ENCODE assay signal across 11 cellular contexts in genomic region chr12:133058203-133059125, GRCh38. TPM values are rescaled to one million over a fixed set of nuclear protein-coding genes. Genes with fewer than 3 reads are reported as not detected.
DNase-seq lines count a peak whose midpoint lies in the region; ATAC-seq and TF ChIP-seq lines count a peak whose summit lies in the region.
"Had no signal": no experiment of that assay in that cellular context is flagged by ENCODE, and none has a peak within 500 bp of the region (broad histone marks: within the 10 kb centered on the region; RNA-seq: fewer than 3 reads in every experiment).

No MANE protein-coding gene starts in this region.

- peaks cover 6% of the 10 kb centered on the region for H3K27me3 Mint-ChIP-seq in endothelial cell (ENCODE audit: unreplicated experiment)
- no peaks in the 10 kb centered on the region for H3K27me3 Mint-ChIP-seq in progenitor cell of endocrine pancreas
- no peaks in the 10 kb centered on the region for H3K27me3 Mint-ChIP-seq in T-helper 2 cell treated with Interferon-gamma antibody and Interleukin-4, amounts not matched to agents 5 μg/mL and 100 μg/mL, for 36 hours (ENCODE audit: low read depth)

- H3K4me3 ChIP-seq in NB4 (ENCODE audit: low read depth, low read length): no peak overlapping the region

- TF ChIP-seq POLR2A in NB4 (IDR thresholded peaks at IDR 0.05; ENCODE audit: extremely low read depth, insufficient read length): no peak

- H3K36me3 Mint-ChIP-seq in endothelial cell (ENCODE audit: low read depth, unreplicated experiment): peaks cover 82% of the 10 kb centered on the region
- H3K36me3 Mint-ChIP-seq in progenitor cell of endocrine pancreas (ENCODE audit: insufficient read depth): peaks cover 76% of the 10 kb centered on the region
- H3K36me3 Mint-ChIP-seq in T-helper 2 cell treated with Interferon-gamma antibody and Interleukin-4, amounts not matched to agents 5 μg/mL and 100 μg/mL, for 36 hours (ENCODE audit: low read depth): peaks cover 45% of the 10 kb centered on the region

- TF ChIP-seq CTCF in NB4 (IDR thresholded peaks at IDR 0.05; ENCODE audit: low read depth, low read length) (no peak), endothelial cell (IDR thresholded peaks at IDR 0.05; ENCODE audit: unreplicated experiment) (no peak), progenitor cell of endocrine pancreas (IDR thresholded peaks at IDR 0.05; ENCODE audit: unreplicated experiment) (no peak)

- no peaks in the 10 kb centered on the region for H3K4me1 Mint-ChIP-seq in endothelial cell (ENCODE audit: unreplicated experiment)
- H3K4me1 Mint-ChIP-seq in progenitor cell of endocrine pancreas (ENCODE audit: low read depth): no peaks in the 10 kb centered on the region
- H3K4me1 Mint-ChIP-seq in T-helper 2 cell treated with Interferon-gamma antibody and Interleukin-4, amounts not matched to agents 5 μg/mL and 100 μg/mL, for 36 hours (ENCODE audit: low read depth): no peaks in the 10 kb centered on the region

- H3K27ac Mint-ChIP-seq in endothelial cell (ENCODE audit: unreplicated experiment) (no peak overlapping the region), progenitor cell of endocrine pancreas (peak overlapping the region; percentile 93)
- H3K27ac Mint-ChIP-seq in T-helper 2 cell treated with Interferon-gamma antibody and Interleukin-4, amounts not matched to agents 5 μg/mL and 100 μg/mL, for 36 hours: no peak overlapping the region
- H3K27ac Mint-ChIP-seq: activated CD8-positive, alpha-beta T cell treated with anti-CD3 and anti-CD28 coated beads, Interleukin-2, amount 10 ng/mL, durations not matched to agents 7 days and 5 days had no signal

- no peak for ATAC-seq in esophagus mucosa
- ATAC-seq: activated CD8-positive, alpha-beta T cell treated with anti-CD3 and anti-CD28 coated beads, Interleukin-2, amount 10 ng/mL, durations not matched to agents 7 days and 5 days had no signal

- DNase-seq in NCI-H1417 (lab: John Stamatoyannopoulos, UW): peak in 2 of 3 experiments; percentile 23 to 52
- no peak for DNase-seq in NCI-H1417 treated with DMSO at 0.1 percent for 48 hours (lab: John Stamatoyannopoulos, UW)
- DNase-seq in NB4 (ENCODE audit: low read depth): peak; percentile 51
- no peak for DNase-seq in endothelial cell (ENCODE audit: low spot score)
- DNase-seq in progenitor cell of endocrine pancreas (ENCODE audit: low spot score, unreplicated experiment): no peak
- DNase-seq in T-helper 2 cell treated with Interferon-gamma antibody and Interleukin-4, amounts not matched to agents 5 μg/mL and 100 μg/mL, for 36 hours (ENCODE audit: low spot score): no peak
- DNase-seq in stimulated activated CD4-positive, alpha-beta T cell treated with anti-CD3 and anti-CD28 coated beads, Interleukin-12 subunit alpha, Interleukin-12 subunit beta, amount 100 ng/mL, for 4 hours: no peak
- DNase-seq: activated CD8-positive, alpha-beta T cell treated with anti-CD3 and anti-CD28 coated beads, Interleukin-2, amount 10 ng/mL, durations not matched to agents 7 days and 5 days; GDM1; NCI-H526 had no signal

- H3K4me3 Mint-ChIP-seq in endothelial cell (ENCODE audit: unreplicated experiment) (peak overlapping the region; percentile 74), progenitor cell of endocrine pancreas (ENCODE audit: low read depth) (no peak overlapping the region)
- H3K4me3 Mint-ChIP-seq in T-helper 2 cell treated with Interferon-gamma antibody and Interleukin-4, amounts not matched to agents 5 μg/mL and 100 μg/mL, for 36 hours: no peak overlapping the region
- H3K4me3 Mint-ChIP-seq: activated CD8-positive, alpha-beta T cell treated with anti-CD3 and anti-CD28 coated beads, Interleukin-2, amount 10 ng/mL, durations not matched to agents 7 days and 5 days had no signal

- H3K9me3 Mint-ChIP-seq in endothelial cell (ENCODE audit: unreplicated experiment): peaks cover 60% of the 10 kb centered on the region
- peaks cover 58% of the 10 kb centered on the region for H3K9me3 Mint-ChIP-seq in progenitor cell of endocrine pancreas (ENCODE audit: low read depth)
- peaks cover 70% of the 10 kb centered on the region for H3K9me3 Mint-ChIP-seq in T-helper 2 cell treated with Interferon-gamma antibody and Interleukin-4, amounts not matched to agents 5 μg/mL and 100 μg/mL, for 36 hours

RNA-seq across cellular contexts. Expression of gene ZNF84, which starts 21.2 kb away (rescaled TPM):
- total RNA-seq in endothelial cell (ENCODE audit: unreplicated experiment) (34.8 TPM), progenitor cell of endocrine pancreas (102 and 103 TPM in 2 replicates), esophagus mucosa (5.5 TPM)

RNA-seq across cellular contexts. Expression of gene ZNF140, which starts 22.3 kb away (rescaled TPM):
- total RNA-seq in endothelial cell (ENCODE audit: unreplicated experiment): 19.3 TPM
- 28.5 and 30.2 TPM in 2 replicates for total RNA-seq in progenitor cell of endocrine pancreas
- 11.4 TPM for total RNA-seq in esophagus mucosa

Comparison
In these comparisons a context has a peak if more than half of its experiments do, and no peak if none do; other contexts are left out.
1. DNase-seq: peak in NCI-H1417 (2 of 3) and NB4 (single experiment); none in NCI-H1417 treated with DMSO at 0.1 percent for 48 hours (single experiment), endothelial cell (single experiment), progenitor cell of endocrine pancreas (single experiment), T-helper 2 cell treated with Interferon-gamma antibody and Interleukin-4, amounts not matched to agents 5 μg/mL and 100 μg/mL, for 36 hours (single experiment) and stimulated activated CD4-positive, alpha-beta T cell treated with anti-CD3 and anti-CD28 coated beads, Interleukin-12 subunit alpha, Interleukin-12 subunit beta, amount 100 ng/mL, for 4 hours (single experiment).